ENCODE assay signal across 27 cellular contexts in genomic region chr2:241970711-241971110, GRCh38.
"Had no signal": no experiment of that assay in that cellular context is flagged by ENCODE, and none has a peak within 500 bp of the region (broad histone marks: within the 10 kb centered on the region; RNA-seq: fewer than 3 reads in every experiment).

No MANE protein-coding gene starts in this region.

- DNase-seq: activated CD4-positive, alpha-beta T cell treated with anti-CD3 and anti-CD28 coated beads for 48 hours; activated CD4-positive, alpha-beta T cell treated with anti-CD3 and anti-CD28 coated beads, Interleukin-2, amount 50 U/mL, for 4 hours; activated CD8-positive, alpha-beta memory T cell treated with anti-CD3 and anti-CD28 coated beads, Interleukin-2, amount 10 ng/mL, durations not matched to agents 7 days and 5 days; activated gamma-delta T cell treated with Interleukin-2 at 50 U/mL for 16 hours; activated T-cell treated with anti-CD3 and anti-CD28 coated beads, Interleukin-2, amount 50 U/mL, for 24 hours; amygdala; cerebellar nuclear complex; IMR-90; MM.1S; NCI-H1092; NCI-H1417; NCI-H1930; NCI-H2171; NCI-H2227 treated with DMSO at 0.1 percent for 48 hours; NCI-H510A; NCI-H526 treated with DMSO at 0.1 percent for 48 hours; NCI-H82; RPMI8226; T-cell; T-helper 2 cell; T1000 had no signal

- H3K27ac ChIP-seq: KMS-11, SK-N-MC, VCaP had no signal

- ATAC-seq: activated CD4-positive, CD25-positive, alpha-beta regulatory T cell treated with anti-CD3 and anti-CD28 coated beads, Interleukin-2, amount 50 U/mL, for 24 hours; activated CD8-positive, alpha-beta memory T cell treated with anti-CD3 and anti-CD28 coated beads, Interleukin-2, amount 10 ng/mL, durations not matched to agents 7 days and 5 days; Panc1; Right ventricle myocardium inferior; T-cell had no signal

- H3K4me3 ChIP-seq: SK-N-MC had no signal

- H3K9ac ChIP-seq: KMS-11 had no signal

- H3K4me2 ChIP-seq: KMS-11 had no signal
